Comparison of ENCODE assay signal across 18 cellular contexts in the genomic region with DNA sequence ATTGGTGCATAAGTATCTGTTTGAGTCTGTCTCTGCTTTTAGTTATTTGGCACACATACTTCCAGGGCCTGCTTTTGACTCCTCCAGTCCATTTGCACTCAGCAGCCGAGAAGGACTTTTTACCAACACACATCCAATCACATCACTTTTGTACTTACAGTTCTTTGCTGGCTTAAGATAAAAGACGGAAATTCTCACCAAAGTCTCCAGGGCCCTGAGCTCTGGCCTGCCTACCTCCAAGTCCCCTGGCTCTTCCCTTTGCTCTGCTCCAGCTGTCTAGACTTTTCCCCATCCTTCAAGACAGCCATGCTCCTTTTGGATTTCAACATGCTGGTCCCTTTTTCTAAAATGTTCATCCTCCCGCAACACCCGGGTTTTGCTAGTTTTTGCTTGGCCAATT. TPM values are rescaled to one million over a fixed set of nuclear protein-coding genes. Genes with fewer than 3 reads are reported as not detected.
A peak's percentile ranks its signal among the peaks of the same experiment; 100 is the strongest.
DNase-seq lines count a peak whose midpoint lies in the region; ATAC-seq and TF ChIP-seq lines count a peak whose summit lies in the region.
"Had no signal": no experiment of that assay in that cellular context is flagged by ENCODE, and none has a peak within 500 bp of the region (broad histone marks: within the 10 kb centered on the region; RNA-seq: fewer than 3 reads in every experiment).

No MANE protein-coding gene starts in this region.

- TF ChIP-seq POLR2A in spleen (IDR thresholded peaks at IDR 0.05), result no peak

- H3K4me1 ChIP-seq in heart right ventricle (peaks cover 7 to 67% (median 47%) of the 10 kb centered on the region in 9 donors), parathyroid adenoma (peaks cover 4% of the 10 kb centered on the region), upper lobe of right lung (peaks cover 26% of the 10 kb centered on the region), spleen (peaks cover 10 to 69% (median 52%) of the 10 kb centered on the region in 6 donors), Karpas-422 (ENCODE audit: low read length) (no peaks in the 10 kb centered on the region)
- H3K4me1 ChIP-seq: SJCRH30 had no signal

- H3K27me3 ChIP-seq in heart right ventricle (no peaks in the 10 kb centered on the region), parathyroid adenoma (ENCODE audit: control insufficient read depth, insufficient read depth, low read length) (no peaks in the 10 kb centered on the region), upper lobe of right lung (no peaks in the 10 kb centered on the region), spleen (replicated peaks in 1 of 7) (peaks cover 0 to 30% (median 4%) of the 10 kb centered on the region in 7 donors), Karpas-422 (ENCODE audit: low read length) (no peaks in the 10 kb centered on the region)
- H3K27me3 ChIP-seq: body of pancreas had no signal

- H3K4me3 ChIP-seq in heart right ventricle (no peak overlapping the region), parathyroid adenoma (ENCODE audit: low read depth, low read length) (no peak overlapping the region), upper lobe of right lung (no peak overlapping the region), spleen (no peak overlapping the region), Karpas-422 (ENCODE audit: low read length) (no peak overlapping the region)
- H3K4me3 ChIP-seq: body of pancreas, SJCRH30, smooth muscle cell had no signal

- H3K9ac ChIP-seq in parathyroid adenoma (no peak overlapping the region), Karpas-422 (ENCODE audit: low read length) (no peak overlapping the region)

- peaks cover 7% of the 10 kb centered on the region for H3K36me3 Mint-ChIP-seq in central memory CD8-positive, alpha-beta T cell (ENCODE audit: insufficient read depth)

- H3K79me2 ChIP-seq in parathyroid adenoma, result no peaks in the 10 kb centered on the region
- H3K79me2 ChIP-seq in Karpas-422 (ENCODE audit: low read length), result no peaks in the 10 kb centered on the region

- 64 to 79% methylated on average over 4 of the region's 4 CpGs for WGBS in heart right ventricle, 2 donors
- WGBS in spleen, 5 donors, result 75 to 92% (median 88%) methylated on average over 4 of the region's 4 CpGs

- no peaks in the 10 kb centered on the region for H3K9me2 ChIP-seq in Karpas-422 (replicated peaks; ENCODE audit: insufficient read depth, low read length)

- H3K36me3 ChIP-seq in heart right ventricle (no peaks in the 10 kb centered on the region), parathyroid adenoma (ENCODE audit: control insufficient read depth, insufficient read depth, low read length) (no peaks in the 10 kb centered on the region), upper lobe of right lung (no peaks in the 10 kb centered on the region), spleen (no peaks in the 10 kb centered on the region), Karpas-422 (ENCODE audit: insufficient read depth, low read length) (no peaks in the 10 kb centered on the region)
- H3K36me3 ChIP-seq: neutrophil, SJCRH30 had no signal

- peaks cover 6% of the 10 kb centered on the region for H3K9me3 Mint-ChIP-seq in central memory CD8-positive, alpha-beta T cell

- intact Hi-C loops in heart right ventricle (cut with DNase I), result loop anchor here in 7 of 10 donors (5.0 kb wide), 5 partner anchors 42 to 157 kb away; no protein-coding TSS in a partner anchor
- intact Hi-C loops in left ventricle myocardium superior (cut with micrococcal nuclease), result no loop called here
- intact Hi-C loops in upper lobe of right lung (cut with DNase I), result no loop called here
- intact Hi-C loops in spleen (cut with DNase I; ENCODE audit: low total_unique reads), result no loop called here

- H4K20me1 ChIP-seq in Karpas-422 (ENCODE audit: insufficient read depth, low read depth, low read length), result no peaks in the 10 kb centered on the region

- TF ChIP-seq CTCF in heart right ventricle (IDR thresholded peaks at IDR 0.05), result no peak
- no peak for TF ChIP-seq CTCF in parathyroid adenoma (IDR thresholded peaks at IDR 0.05)
- no peak for TF ChIP-seq CTCF in upper lobe of right lung (IDR thresholded peaks at IDR 0.05)
- no peak for TF ChIP-seq CTCF in spleen (IDR thresholded peaks at IDR 0.05 in 8 of 11, conservative IDR thresholded peaks at IDR 0.05 in 3 of 11)

- H3K9me3 ChIP-seq in heart right ventricle (no peaks in the 10 kb centered on the region), parathyroid adenoma (ENCODE audit: control insufficient read depth, low read length) (no peaks in the 10 kb centered on the region), upper lobe of right lung (no peaks in the 10 kb centered on the region), spleen (no peaks in the 10 kb centered on the region), Karpas-422 (ENCODE audit: low read length) (no peaks in the 10 kb centered on the region)
- H3K9me3 ChIP-seq: body of pancreas, neutrophil, SJCRH30 had no signal

- peak overlapping the region; percentile 79 for H3K27ac Mint-ChIP-seq in central memory CD8-positive, alpha-beta T cell (ENCODE audit: low read depth)

- H3K4me3 Mint-ChIP-seq in central memory CD8-positive, alpha-beta T cell, result no peak overlapping the region

- H3K27ac ChIP-seq in heart right ventricle (peak overlapping the region; percentile 95 to 100 (median 99)), parathyroid adenoma (peak overlapping the region; percentile 98), upper lobe of right lung (peak overlapping the region; percentile 100), spleen (peak overlapping the region in 4 of 8 donors; percentile 94 to 98 (median 96)), Karpas-422 (ENCODE audit: low read length) (no peak overlapping the region)
- H3K27ac ChIP-seq: neutrophil, SJCRH30 had no signal

- H3K27me3 Mint-ChIP-seq in central memory CD8-positive, alpha-beta T cell, result no peaks in the 10 kb centered on the region

- H2AFZ ChIP-seq in parathyroid adenoma (no peak overlapping the region), Karpas-422 (ENCODE audit: low read length) (no peak overlapping the region)

- peaks cover 62% of the 10 kb centered on the region for H3K4me1 Mint-ChIP-seq in central memory CD8-positive, alpha-beta T cell

- H3K4me2 ChIP-seq in parathyroid adenoma (ENCODE audit: low read length) (no peak overlapping the region), Karpas-422 (ENCODE audit: low read depth, low read length, poor library complexity, severe bottlenecking) (no peak overlapping the region)
- H3K4me2 ChIP-seq: smooth muscle cell had no signal

- no peak for ATAC-seq in heart right ventricle
- ATAC-seq in left ventricle myocardium superior, result no peak
- no peak for ATAC-seq in central memory CD8-positive, alpha-beta T cell (replicated peaks; ENCODE audit: extremely low read depth, poor library complexity, severe bottlenecking)
- ATAC-seq in upper lobe of right lung, result no peak
- no peak for ATAC-seq in HG02798 (IDR thresholded peaks at IDR 0.05; ENCODE audit: poor library complexity, unreplicated experiment)
- ATAC-seq: body of pancreas had no signal

- DNase-seq in heart right ventricle (no peak), left ventricle myocardium superior (no peak), upper lobe of right lung (no peak), spleen (no peak), Karpas-422 (no peak)
- no peak for DNase-seq in central memory CD8-positive, alpha-beta T cell (ENCODE audit: low spot score in 2 of 2)
- DNase-seq: activated effector memory CD4-positive, alpha-beta T cell treated with anti-CD3 and anti-CD28 coated beads, Interleukin-2, amount 50 U/mL, for 16 hours; DMS153; effector memory CD4-positive, alpha-beta T cell; KG1; NCI-H1417 treated with DMSO at 0.1 percent for 48 hours; NCI-H226; SJCRH30 had no signal

RNA-seq across cellular contexts. Expression of a gene that starts 2.2 kb away (rescaled TPM):
- total RNA-seq in heart right ventricle, result 10 to 100 TPM; 12.1 to 34.9 (median 13.9) TPM
- 10 to 100 TPM; 30.1 to 42.9 TPM for polyA plus RNA-seq in heart right ventricle
- 13.6 TPM for total RNA-seq in left ventricle myocardium superior
- total RNA-seq in upper lobe of right lung, result 55.4 TPM
- total RNA-seq in spleen, result 10 to 100 TPM; 19.3 to 39.4 (median 28.7) TPM
- 10 to 100 TPM; 11.9 to 18.2 (median 16.2) TPM for polyA plus RNA-seq in spleen
- total RNA-seq in Karpas-422 (2014; rRNA removed; shearing (Covaris generic); ENCODE audit: low replicate concordance), result not detected in 2 replicates

RNA-seq across cellular contexts. Expression of a gene that starts 17.5 kb away (rescaled TPM):
- total RNA-seq in heart right ventricle (10 to 100 TPM in 8 of 10 donors, 1 to 10 TPM in 2; 7.3 to 17.7 (median 13.2) TPM), left ventricle myocardium superior (11.9 TPM), upper lobe of right lung (14.3 TPM), spleen (10 to 100 TPM; 11.6 to 20.8 (median 12.4) TPM)
- polyA plus RNA-seq in heart right ventricle (1 to 10 TPM; 4.0 to 4.1 TPM), spleen (1 to 10 TPM; 2.0 to 3.6 (median 2.5) TPM)
- 12.7 and 17.0 TPM in 2 replicates for total RNA-seq in Karpas-422 (2014; rRNA removed; shearing (Covaris generic); ENCODE audit: low replicate concordance)

Comparison
In these comparisons a context has a peak if more than half of its experiments do, and no peak if none do; other contexts are left out.
1. intact Hi-C loops: an anchor here in heart right ventricle (5.0 kb wide); none called in left ventricle myocardium superior, upper lobe of right lung and spleen.
2. RNA of a gene that starts 2.2 kb away (total RNA-seq): 55.4 TPM in upper lobe of right lung (single experiment), 19.3 to 39.4 TPM in spleen, 12.1 to 34.9 TPM in heart right ventricle and 13.6 TPM in left ventricle myocardium superior (single experiment); not detected in Karpas-422; every median in the first group is over 10 times any median in the second.